Comparison of ENCODE assay signal across 8 cellular contexts in the genomic region with DNA sequence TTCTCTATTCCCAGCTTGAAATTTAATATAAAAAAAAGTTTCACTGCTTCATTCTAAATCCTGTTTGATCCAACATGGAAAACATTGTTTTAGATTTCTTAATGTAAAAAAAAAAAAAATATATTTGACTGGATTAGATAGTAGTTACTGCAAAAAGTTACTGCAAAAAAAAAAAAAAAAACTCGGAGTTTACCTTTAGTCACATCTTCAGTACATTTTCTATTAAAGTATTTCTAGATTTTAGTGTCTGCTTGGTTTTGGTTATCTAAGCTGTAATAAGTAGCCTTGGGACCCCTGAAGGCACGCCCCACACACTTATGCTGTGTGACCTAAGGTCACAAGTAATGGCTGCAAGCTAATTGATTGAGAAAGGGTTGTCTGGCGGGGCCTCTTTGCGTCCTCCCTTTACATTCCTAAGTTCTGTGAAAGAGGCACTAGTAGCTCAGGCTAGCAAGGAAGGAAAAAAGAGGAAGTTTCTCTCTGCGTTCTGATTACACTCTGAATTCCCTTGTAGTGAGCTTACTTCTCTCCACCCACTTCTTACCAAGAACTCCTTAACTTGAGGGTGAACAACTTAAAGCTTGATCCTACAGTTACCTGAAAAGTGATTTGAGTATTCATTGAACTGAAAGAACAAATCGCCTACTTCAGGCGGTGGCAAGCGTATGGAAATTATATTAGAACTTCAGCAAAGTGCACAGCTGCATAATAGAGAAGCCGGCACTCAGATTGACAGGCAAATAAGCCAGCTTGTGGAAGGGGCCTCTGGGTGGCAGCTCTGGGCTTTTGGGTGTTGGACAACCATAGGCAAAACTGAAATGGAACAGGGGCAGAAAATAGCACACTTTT.
A peak's percentile ranks its signal among the peaks of the same experiment; 100 is the strongest.
DNase-seq lines count a peak whose midpoint lies in the region; ATAC-seq, FAIRE-seq and TF ChIP-seq lines count a peak whose summit lies in the region.

No MANE protein-coding gene starts in this region.

- no peak for TF ChIP-seq POLR2A in HepG2 (IDR thresholded peaks at IDR 0.05; ENCODE audit: insufficient read depth in 1 of 2, low read depth in 2 of 2, low read length in 2 of 2)

- no peaks in the 10 kb centered on the region for H3K79me2 ChIP-seq in HepG2 (ENCODE audit: insufficient read depth, low read length)

- peak overlapping the region; percentile 32 for H3K4me2 ChIP-seq in HepG2 (ENCODE audit: low read depth, low read length)

- no peak for TF ChIP-seq RAD21 in HepG2 (CRISPR knock-in tag; IDR thresholded peaks at IDR 0.05)

- ATAC-seq in HepG2, result peak; percentile 87
- ATAC-seq in HG02970 (IDR thresholded peaks at IDR 0.05; ENCODE audit: low FRiP score, unreplicated experiment), result no peak

- DNase-seq in Daoy (ENCODE audit: low read depth) (peak; percentile 26), H7 (peak; percentile 16), NOMO-1 treated with dmso at 0.1 percent for 144 hours (lab: John Stamatoyannopoulos, UW; ENCODE audit: unreplicated experiment) (peak; percentile 55), dermis blood vessel endothelial cell (peak; percentile 82), HepG2 (ENCODE audit: low spot score) (no peak), superior temporal gyrus (ENCODE audit: extremely low spot score) (peak; percentile 92), cortex of kidney (lab: John Stamatoyannopoulos, UW) (no peak)

- WGBS in HepG2 (ENCODE audit: low lambda C conversion rate), result under 1% methylated on average over 9 of the region's 9 CpGs

- in situ Hi-C loops in HepG2 (cut with HindIII; ENCODE audit: extremely low pct_ligation_motif_present, low pct_unique_long_range_greater_than_20kb), result no loop called here

- BruUV-seq in HepG2 (replicated peaks; lab: Mats Ljungman, UMichigan), result no TSS peak

- H3K27me3 ChIP-seq in H7 (ENCODE audit: control insufficient read depth, insufficient read depth, low read length) (no peaks in the 10 kb centered on the region), HepG2 (ENCODE audit: control insufficient read depth in 1 of 2, insufficient read depth in 2 of 2, low read length in 2 of 2) (no peaks in the 10 kb centered on the region)

- POLR2A ChIA-PET in HepG2 (lab: Yijun Ruan, JAX), result no interaction called here

- H3K4me3 ChIP-seq in H7 (ENCODE audit: insufficient read depth, low read depth, low read length) (no peak overlapping the region), HepG2 (replicated peaks in 1 of 3; ENCODE audit: insufficient read depth in 1 of 3, low read depth in 2 of 3, low read length in 3 of 3) (no peak overlapping the region)

- H3K36me3 ChIP-seq in H7 (replicated peaks; ENCODE audit: control insufficient read depth, insufficient read depth, low read length) (no peaks in the 10 kb centered on the region), HepG2 (replicated peaks in 1 of 2; ENCODE audit: control insufficient read depth in 1 of 2, insufficient read depth in 2 of 2, low read length in 2 of 2) (no peaks in the 10 kb centered on the region)

- CTCF ChIA-PET in HepG2 (lab: Yijun Ruan, JAX; ENCODE audit: low intra/inter-chr PET ratio, low total read pairs), result no interaction called here

- no peak for FAIRE-seq in HepG2 (lab: Jason Lieb, UNC)

- no peaks in the 10 kb centered on the region for H3K9me3 ChIP-seq in HepG2 (ENCODE audit: low read length)

- 0 out of 2 replicates have a peak, but pooled peaks cover 16% of the 10 kb centered on the region for H3K4me1 ChIP-seq in HepG2 (ENCODE audit: insufficient read depth, low read length)

- intact Hi-C loops in HepG2 (cut with micrococcal nuclease; ENCODE audit: unreplicated experiment), result no loop called here

- TF ChIP-seq EP300 in HepG2 (IDR thresholded peaks at IDR 0.05; ENCODE audit: low read depth in 2 of 2, low read length in 2 of 2) (no peak), HepG2 (CRISPR knock-in tag; IDR thresholded peaks at IDR 0.05; ENCODE audit: borderline replicate concordance) (no peak)

- no peak overlapping the region for H2AFZ ChIP-seq in HepG2 (ENCODE audit: low read length)

- no peak overlapping the region for H3K27ac ChIP-seq in HepG2 (ENCODE audit: extremely low read length, insufficient read depth, low read length)

- H4K20me1 ChIP-seq in HepG2 (ENCODE audit: insufficient read depth, low read length), result no peaks in the 10 kb centered on the region

- H3K9ac ChIP-seq in HepG2 (ENCODE audit: insufficient read depth, low read depth, low read length), result no peak overlapping the region

- peak; percentile 23; the same call in 1 of the 2 replicates for TF ChIP-seq CTCF in HepG2 (CRISPR knock-in tag; IDR thresholded peaks at IDR 0.05)

TF ChIP-seq in HepG2, 621 proteins besides CTCF, POLR2A, EP300 and RAD21 (continues in another document):
- no peak for TF ChIP-seq ZNF747 (CRISPR knock-in tag; IDR thresholded peaks at IDR 0.05; ENCODE audit: borderline replicate concordance)
- TF ChIP-seq, protein P1, sequence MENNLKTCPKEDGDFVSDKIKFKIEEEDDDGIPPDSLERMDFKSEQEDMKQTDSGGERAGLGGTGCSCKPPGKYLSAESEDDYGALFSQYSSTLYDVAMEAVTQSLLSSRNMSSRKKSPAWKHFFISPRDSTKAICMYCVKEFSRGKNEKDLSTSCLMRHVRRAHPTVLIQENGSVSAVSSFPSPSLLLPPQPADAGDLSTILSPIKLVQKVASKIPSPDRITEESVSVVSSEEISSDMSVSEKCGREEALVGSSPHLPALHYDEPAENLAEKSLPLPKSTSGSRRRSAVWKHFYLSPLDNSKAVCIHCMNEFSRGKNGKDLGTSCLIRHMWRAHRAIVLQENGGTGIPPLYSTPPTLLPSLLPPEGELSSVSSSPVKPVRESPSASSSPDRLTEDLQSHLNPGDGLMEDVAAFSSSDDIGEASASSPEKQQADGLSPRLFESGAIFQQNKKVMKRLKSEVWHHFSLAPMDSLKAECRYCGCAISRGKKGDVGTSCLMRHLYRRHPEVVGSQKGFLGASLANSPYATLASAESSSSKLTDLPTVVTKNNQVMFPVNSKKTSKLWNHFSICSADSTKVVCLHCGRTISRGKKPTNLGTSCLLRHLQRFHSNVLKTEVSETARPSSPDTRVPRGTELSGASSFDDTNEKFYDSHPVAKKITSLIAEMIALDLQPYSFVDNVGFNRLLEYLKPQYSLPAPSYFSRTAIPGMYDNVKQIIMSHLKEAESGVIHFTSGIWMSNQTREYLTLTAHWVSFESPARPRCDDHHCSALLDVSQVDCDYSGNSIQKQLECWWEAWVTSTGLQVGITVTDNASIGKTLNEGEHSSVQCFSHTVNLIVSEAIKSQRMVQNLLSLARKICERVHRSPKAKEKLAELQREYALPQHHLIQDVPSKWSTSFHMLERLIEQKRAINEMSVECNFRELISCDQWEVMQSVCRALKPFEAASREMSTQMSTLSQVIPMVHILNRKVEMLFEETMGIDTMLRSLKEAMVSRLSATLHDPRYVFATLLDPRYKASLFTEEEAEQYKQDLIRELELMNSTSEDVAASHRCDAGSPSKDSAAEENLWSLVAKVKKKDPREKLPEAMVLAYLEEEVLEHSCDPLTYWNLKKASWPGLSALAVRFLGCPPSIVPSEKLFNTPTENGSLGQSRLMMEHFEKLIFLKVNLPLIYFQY (CRISPR knock-in tag; IDR thresholded peaks at IDR 0.05; ENCODE audit: borderline replicate concordance), result no peak
- TF ChIP-seq NRL (CRISPR knock-in tag; IDR thresholded peaks at IDR 0.05; ENCODE audit: borderline replicate concordance), result no peak
- no peak for TF ChIP-seq ZSCAN20 (CRISPR knock-in tag; IDR thresholded peaks at IDR 0.05; ENCODE audit: borderline replicate concordance)
- no peak for TF ChIP-seq BRCA1 (CRISPR knock-in tag; IDR thresholded peaks at IDR 0.05)
- TF ChIP-seq, protein P2, sequence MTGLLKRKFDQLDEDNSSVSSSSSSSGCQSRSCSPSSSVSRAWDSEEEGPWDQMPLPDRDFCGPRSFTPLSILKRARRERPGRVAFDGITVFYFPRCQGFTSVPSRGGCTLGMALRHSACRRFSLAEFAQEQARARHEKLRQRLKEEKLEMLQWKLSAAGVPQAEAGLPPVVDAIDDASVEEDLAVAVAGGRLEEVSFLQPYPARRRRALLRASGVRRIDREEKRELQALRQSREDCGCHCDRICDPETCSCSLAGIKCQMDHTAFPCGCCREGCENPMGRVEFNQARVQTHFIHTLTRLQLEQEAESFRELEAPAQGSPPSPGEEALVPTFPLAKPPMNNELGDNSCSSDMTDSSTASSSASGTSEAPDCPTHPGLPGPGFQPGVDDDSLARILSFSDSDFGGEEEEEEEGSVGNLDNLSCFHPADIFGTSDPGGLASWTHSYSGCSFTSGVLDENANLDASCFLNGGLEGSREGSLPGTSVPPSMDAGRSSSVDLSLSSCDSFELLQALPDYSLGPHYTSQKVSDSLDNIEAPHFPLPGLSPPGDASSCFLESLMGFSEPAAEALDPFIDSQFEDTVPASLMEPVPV (CRISPR knock-in tag; IDR thresholded peaks at IDR 0.05), result no peak
- no peak for TF ChIP-seq ZNF850 (CRISPR knock-in tag; conservative IDR thresholded peaks at IDR 0.05)
- TF ChIP-seq HDAC2 (CRISPR knock-in tag; IDR thresholded peaks at IDR 0.05), result no peak
- no peak for TF ChIP-seq ZNF782 (CRISPR knock-in tag; IDR thresholded peaks at IDR 0.05; ENCODE audit: borderline replicate concordance)
- no peak for TF ChIP-seq MLLT10 (CRISPR knock-in tag; IDR thresholded peaks at IDR 0.05)
- no peak for TF ChIP-seq ZNF280B (CRISPR knock-in tag; IDR thresholded peaks at IDR 0.05; ENCODE audit: borderline replicate concordance)
- TF ChIP-seq ZNF772 (CRISPR knock-in tag; IDR thresholded peaks at IDR 0.05), result no peak

Comparison
In these comparisons a context has a peak if more than half of its experiments do, and no peak if none do; other contexts are left out.
1. DNase-seq: peak in Daoy (single experiment), H7 (single experiment), NOMO-1 treated with dmso at 0.1 percent for 144 hours (single experiment), dermis blood vessel endothelial cell (single experiment) and superior temporal gyrus (single experiment); none in HepG2 (single experiment) and cortex of kidney (single experiment).